ENCODE assay signal across 8 cellular contexts in the genomic region with DNA sequence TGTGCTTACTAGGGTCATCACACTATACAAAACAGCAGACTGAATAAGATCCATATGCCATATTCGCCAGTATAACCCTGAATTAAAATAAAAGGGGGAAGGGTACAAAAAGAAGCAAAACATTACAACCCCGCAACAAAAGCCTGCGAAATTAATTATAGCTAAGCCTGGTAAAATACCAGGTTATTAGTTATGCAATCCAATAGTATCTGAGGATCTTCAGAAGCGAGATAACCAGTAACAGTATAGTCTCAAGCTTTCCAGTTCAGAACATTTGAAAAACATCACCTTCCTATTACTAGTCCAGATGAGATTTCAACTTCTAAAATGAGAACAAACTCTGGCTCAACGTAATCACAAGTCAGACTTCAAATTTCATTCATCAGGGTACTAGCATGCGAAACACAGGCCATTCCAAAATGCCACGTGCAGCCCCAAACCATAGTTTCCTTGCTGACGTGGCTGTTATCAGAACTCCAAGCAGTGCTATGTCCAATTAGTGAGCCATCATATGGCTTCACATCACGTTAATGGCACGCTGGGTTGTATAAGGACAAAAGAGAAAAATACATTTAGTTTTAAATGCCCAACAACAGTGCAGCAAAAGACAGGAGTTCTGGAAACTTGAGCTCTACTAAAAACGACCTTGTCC. TPM values are rescaled to one million over a fixed set of nuclear protein-coding genes. Genes with fewer than 3 reads are reported as not detected.
DNase-seq lines count a peak whose midpoint lies in the region; ATAC-seq and TF ChIP-seq lines count a peak whose summit lies in the region.

No MANE protein-coding gene starts in this region.

- no peaks in the 10 kb centered on the region for H3K27me3 Mint-ChIP-seq in activated CD8-positive, alpha-beta memory T cell treated with anti-CD3 and anti-CD28 coated beads, Interleukin-2, amount 10 ng/mL, durations not matched to agents 7 days and 5 days
- H3K27me3 Mint-ChIP-seq in neural crest cell (ENCODE audit: low read depth), result no peaks in the 10 kb centered on the region

- H3K4me1 Mint-ChIP-seq in activated CD8-positive, alpha-beta memory T cell treated with anti-CD3 and anti-CD28 coated beads, Interleukin-2, amount 10 ng/mL, durations not matched to agents 7 days and 5 days, result peaks cover 45% of the 10 kb centered on the region
- H3K4me1 Mint-ChIP-seq in neural crest cell, result peaks cover 44% of the 10 kb centered on the region

- TF ChIP-seq CTCF in neural crest cell (conservative IDR thresholded peaks at IDR 0.05), result no peak

- DNase-seq in activated CD8-positive, alpha-beta memory T cell treated with anti-CD3 and anti-CD28 coated beads, Interleukin-2, amount 10 ng/mL, durations not matched to agents 7 days and 5 days, result no peak
- no peak for DNase-seq in activated CD8-positive, alpha-beta memory T cell treated with anti-CD3 and anti-CD28 coated beads for 24 hours
- DNase-seq in RKO (ENCODE audit: low spot score), result peak; percentile 95
- DNase-seq in neural crest cell (ENCODE audit: low read depth, low spot score), result no peak
- no peak for DNase-seq in NCI-H2196 treated with DMSO at 0.1 percent for 48 hours (lab: John Stamatoyannopoulos, UW; ENCODE audit: unreplicated experiment)
- DNase-seq in ecto neural progenitor cell (ENCODE audit: low spot score), result no peak

- peak overlapping the region; percentile 95 for H3K4me3 ChIP-seq in endocrine pancreas (ENCODE audit: control insufficient read depth, insufficient read depth, low read length)

- no peaks in the 10 kb centered on the region for H3K9me3 ChIP-seq in endocrine pancreas (ENCODE audit: control insufficient read depth, low read length)

- peak overlapping the region; percentile 92 for H3K27ac Mint-ChIP-seq in activated CD8-positive, alpha-beta memory T cell treated with anti-CD3 and anti-CD28 coated beads, Interleukin-2, amount 10 ng/mL, durations not matched to agents 7 days and 5 days
- peak overlapping the region; percentile 92 for H3K27ac Mint-ChIP-seq in neural crest cell (ENCODE audit: unreplicated experiment)

- H3K9ac ChIP-seq in endocrine pancreas (ENCODE audit: control insufficient read depth, insufficient read depth, low read length), result peak overlapping the region; percentile 96

- no peaks in the 10 kb centered on the region for H3K27me3 ChIP-seq in endocrine pancreas (ENCODE audit: control insufficient read depth, insufficient read depth, low read length)

- no peaks in the 10 kb centered on the region for H3K36me3 ChIP-seq in endocrine pancreas (ENCODE audit: control insufficient read depth, insufficient read depth, low read length)

- no peak for ATAC-seq in activated CD8-positive, alpha-beta memory T cell treated with anti-CD3 and anti-CD28 coated beads, Interleukin-2, amount 10 ng/mL, durations not matched to agents 7 days and 5 days
- no peak for ATAC-seq in GM21737 (IDR thresholded peaks at IDR 0.05; ENCODE audit: unreplicated experiment)

- H3K9me3 Mint-ChIP-seq in activated CD8-positive, alpha-beta memory T cell treated with anti-CD3 and anti-CD28 coated beads, Interleukin-2, amount 10 ng/mL, durations not matched to agents 7 days and 5 days (ENCODE audit: low read depth), result no peaks in the 10 kb centered on the region
- no peaks in the 10 kb centered on the region for H3K9me3 Mint-ChIP-seq in neural crest cell

- CTCF ChIA-PET in activated CD8-positive, alpha-beta memory T cell treated with anti-CD3 and anti-CD28 coated beads, Interleukin-2, amount 10 ng/mL, durations not matched to agents 7 days and 5 days (lab: Charles Lee), result interaction anchor here (0.9 to 3.7 kb wide), 15 partner anchors 10 to 606 kb away, joined by 3 to 53 read pairs (median 5); partner anchors contain the start of genes CCNL1 and TIPARP

- H3K36me3 Mint-ChIP-seq in activated CD8-positive, alpha-beta memory T cell treated with anti-CD3 and anti-CD28 coated beads, Interleukin-2, amount 10 ng/mL, durations not matched to agents 7 days and 5 days, result peaks cover 42% of the 10 kb centered on the region
- peaks cover 7% of the 10 kb centered on the region for H3K36me3 Mint-ChIP-seq in neural crest cell (ENCODE audit: low read depth)

- H3K4me1 ChIP-seq in endocrine pancreas (ENCODE audit: control insufficient read depth, insufficient read depth, low read length), result peaks cover 14% of the 10 kb centered on the region

- H3K4me3 Mint-ChIP-seq in activated CD8-positive, alpha-beta memory T cell treated with anti-CD3 and anti-CD28 coated beads, Interleukin-2, amount 10 ng/mL, durations not matched to agents 7 days and 5 days, result peak overlapping the region; percentile 94
- peak overlapping the region; percentile 97 for H3K4me3 Mint-ChIP-seq in neural crest cell

RNA-seq across cellular contexts. Expression of gene SSR3, which starts 1.1 kb away (rescaled TPM):
- 100 to 1,000 TPM; 121 to 147 TPM for total RNA-seq in activated CD8-positive, alpha-beta memory T cell treated with anti-CD3 and anti-CD28 coated beads, Interleukin-2, amount 10 ng/mL, durations not matched to agents 7 days and 5 days
- 131 and 136 TPM in 2 replicates for total RNA-seq in neural crest cell
